ENCODE assay signal across 9 cellular contexts in the genomic region with DNA sequence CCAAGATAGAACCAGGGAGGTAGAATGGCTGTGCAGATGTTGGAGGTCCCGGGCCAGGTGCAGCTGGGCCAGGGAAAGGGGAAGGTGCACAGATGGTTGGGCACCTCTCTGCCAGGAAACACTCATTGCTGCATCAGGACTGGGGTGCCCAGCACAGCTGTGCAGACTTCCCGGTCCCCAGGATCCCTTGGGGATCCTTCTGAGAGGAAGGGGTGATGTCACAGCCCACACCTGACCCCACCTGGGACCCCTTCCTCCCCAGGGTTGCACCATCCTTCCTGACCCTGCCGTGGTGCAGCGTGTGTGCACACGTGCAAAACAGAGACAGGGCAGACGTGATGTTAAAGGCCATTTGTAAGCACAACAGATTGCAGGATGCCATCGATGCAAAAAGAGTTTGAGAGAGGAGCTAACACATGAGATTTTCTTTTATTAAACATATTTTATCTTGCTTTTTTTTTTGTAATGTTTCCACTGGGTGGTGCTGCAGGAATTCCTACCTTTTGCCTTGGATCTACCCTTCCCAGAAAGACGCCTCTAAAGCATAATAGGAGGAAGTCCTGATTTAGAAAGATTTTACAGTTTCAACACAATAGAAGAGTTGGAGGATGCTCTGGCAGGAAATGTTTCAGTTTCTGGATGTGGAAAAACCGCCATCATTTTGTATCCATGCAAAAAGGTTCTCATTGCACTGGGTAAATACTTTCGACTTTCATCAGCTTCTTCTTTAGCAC. TPM values are rescaled to one million over a fixed set of nuclear protein-coding genes. Genes with fewer than 3 reads are reported as not detected.
A peak's percentile ranks its signal among the peaks of the same experiment; 100 is the strongest.
DNase-seq lines count a peak whose midpoint lies in the region; ATAC-seq and TF ChIP-seq lines count a peak whose summit lies in the region.
"Had no signal": no experiment of that assay in that cellular context is flagged by ENCODE, and none has a peak within 500 bp of the region (broad histone marks: within the 10 kb centered on the region; RNA-seq: fewer than 3 reads in every experiment).

No MANE protein-coding gene starts in this region.

- peaks cover 0 to 2% (median 0%) of the 10 kb centered on the region in 8 donors for H3K9me3 Mint-ChIP-seq in CD4-positive, alpha-beta memory T cell

- no peaks in the 10 kb centered on the region for H3K9me2 ChIP-seq in MM.1S (replicated peaks; ENCODE audit: insufficient read depth, low read length)

- no peak overlapping the region for H3K4me3 ChIP-seq in CD4-positive, alpha-beta memory T cell (ENCODE audit: low read length in 2 of 2)
- no peak overlapping the region for H3K4me3 ChIP-seq in MM.1S (ENCODE audit: low read length)
- no peak overlapping the region for H3K4me3 ChIP-seq in choroid plexus epithelial cell (ENCODE audit: low read depth, low read length)
- H3K4me3 ChIP-seq in osteoblast (ENCODE audit: insufficient read depth, low read length) = no peak overlapping the region
- H3K4me3 ChIP-seq: adrenal gland had no signal

- H3K4me1 ChIP-seq in CD4-positive, alpha-beta memory T cell (ENCODE audit: insufficient read depth, low read length) = peaks cover 100% of the 10 kb centered on the region
- H3K4me1 ChIP-seq in MM.1S (ENCODE audit: low read length) (peaks cover 65% of the 10 kb centered on the region), osteoblast (ENCODE audit: insufficient read depth, low read length) (peaks cover 36% of the 10 kb centered on the region)

- peak overlapping the region; percentile 62 for H3K27ac ChIP-seq in CD4-positive, alpha-beta memory T cell (ENCODE audit: low read depth, low read length)
- H3K27ac ChIP-seq in MM.1S (ENCODE audit: low read length) = peak overlapping the region; percentile 15; the same call in 1 of the 2 replicates
- H3K27ac ChIP-seq in osteoblast (ENCODE audit: low read depth, low read length) = peak overlapping the region; percentile 83

- CTCF ChIA-PET in CD4-positive, alpha-beta memory T cell (lab: Charles Lee; ENCODE audit: partially characterized antibody) = interaction anchor here (1.4 to 9.8 kb wide), 7 partner anchors 8 to 308 kb away, joined by 3 to 206 read pairs (median 10); no protein-coding TSS in a partner anchor

- H3K79me2 ChIP-seq in MM.1S (ENCODE audit: low read length) = peaks cover 100% of the 10 kb centered on the region
- peaks cover 98% of the 10 kb centered on the region for H3K79me2 ChIP-seq in osteoblast (ENCODE audit: insufficient read depth, low read length)

- TF ChIP-seq CTCF in MM.1S (IDR thresholded peaks at IDR 0.05; ENCODE audit: low read length) (no peak), choroid plexus epithelial cell (conservative IDR thresholded peaks at IDR 0.05; ENCODE audit: low read depth, low read length) (peak; percentile 40), osteoblast (IDR thresholded peaks at IDR 0.05; ENCODE audit: extremely low read depth, low read depth, low read length) (no peak)

- peaks cover 25% of the 10 kb centered on the region for H3F3A ChIP-seq in MM.1S (ENCODE audit: insufficient read depth, low read length)

- intact Hi-C loops in CD4-positive, alpha-beta memory T cell (cut with micrococcal nuclease) = no loop called here

- peak overlapping the region; percentile 25; the same call in 1 of the 2 replicates for H3K4me2 ChIP-seq in MM.1S (ENCODE audit: low read depth, low read length)
- H3K4me2 ChIP-seq in osteoblast (ENCODE audit: insufficient read depth, low read length) = peak overlapping the region; percentile 58

- H2AFZ ChIP-seq in MM.1S (ENCODE audit: low read length) (no peak overlapping the region), osteoblast (ENCODE audit: low read length) (no peak overlapping the region)

- peak overlapping the region; percentile 92 to 100 (median 98) for H3K27ac Mint-ChIP-seq in CD4-positive, alpha-beta memory T cell

- no peak for ATAC-seq in HG03108 (IDR thresholded peaks at IDR 0.05; ENCODE audit: unreplicated experiment)

- no peaks in the 10 kb centered on the region for H3K9me3 ChIP-seq in CD4-positive, alpha-beta memory T cell (ENCODE audit: control insufficient read depth in 1 of 2, low read length in 2 of 2)
- no peaks in the 10 kb centered on the region for H3K9me3 ChIP-seq in MM.1S (replicated peaks; ENCODE audit: insufficient read depth, low read length)
- peaks cover 2% of the 10 kb centered on the region for H3K9me3 ChIP-seq in osteoblast (ENCODE audit: low read depth, low read length)
- H3K9me3 ChIP-seq: adrenal gland had no signal

- DNase-seq in CD4-positive, alpha-beta memory T cell = no peak
- peak; percentile 43 for DNase-seq in MM.1S
- peak; percentile 48 for DNase-seq in choroid plexus epithelial cell (ENCODE audit: low read depth)
- DNase-seq in osteoblast (ENCODE audit: insufficient read length, low spot score, missing footprints) = no peak
- DNase-seq in stimulated activated CD4-positive, alpha-beta T cell treated with anti-CD3 and anti-CD28 coated beads, Interleukin-1b, Interleukin-23, amount 100 ng/mL, for 48 hours = no peak
- DNase-seq in HUDEP-2 (lab: John Stamatoyannopoulos, UW; ENCODE audit: unreplicated experiment in 76 of 76) = no peak
- DNase-seq in NCI-H2081 (lab: John Stamatoyannopoulos, UW) = no peak
- DNase-seq: adrenal gland had no signal

- H3K27me3 Mint-ChIP-seq in CD4-positive, alpha-beta memory T cell = no peaks in the 10 kb centered on the region

- POLR2A ChIA-PET in CD4-positive, alpha-beta memory T cell (lab: Charles Lee; ENCODE audit: partially characterized antibody) = interaction anchor here (0.7 to 8.4 kb wide), 9 partner anchors 7 to 308 kb away, joined by 3 to 233 read pairs (median 9); partner anchors contain the start of gene LTA4H

- peaks cover 82 to 100% (median 92%) of the 10 kb centered on the region in 4 donors for H3K4me1 Mint-ChIP-seq in CD4-positive, alpha-beta memory T cell

- H4K20me1 ChIP-seq in MM.1S (ENCODE audit: insufficient read depth, low read length) = peaks cover 15% of the 10 kb centered on the region
- peaks cover 9% of the 10 kb centered on the region for H4K20me1 ChIP-seq in osteoblast (ENCODE audit: insufficient read depth, low read length)

- H3K9ac ChIP-seq in MM.1S (ENCODE audit: low read length) = no peak overlapping the region

- H3K4me3 Mint-ChIP-seq in CD4-positive, alpha-beta memory T cell = peak overlapping the region; percentile 57 to 96 (median 86)

- H3K36me3 Mint-ChIP-seq in CD4-positive, alpha-beta memory T cell = peaks cover 5 to 7% of the 10 kb centered on the region in 2 donors

- H3K36me3 ChIP-seq in CD4-positive, alpha-beta memory T cell (ENCODE audit: insufficient read depth, low read length) = no peaks in the 10 kb centered on the region
- H3K36me3 ChIP-seq in MM.1S (replicated peaks; ENCODE audit: insufficient read depth, low read length) (no peaks in the 10 kb centered on the region; the same call in 1 of the 2 replicates), osteoblast (ENCODE audit: insufficient read depth, low read length) (peaks cover 4% of the 10 kb centered on the region)
- H3K36me3 ChIP-seq: adrenal gland had no signal

- no peaks in the 10 kb centered on the region for H3K27me3 ChIP-seq in CD4-positive, alpha-beta memory T cell (ENCODE audit: insufficient read depth, low read length)
- H3K27me3 ChIP-seq in MM.1S (replicated peaks; ENCODE audit: insufficient read depth, low read length) (no peaks in the 10 kb centered on the region), osteoblast (ENCODE audit: insufficient read depth, low read length) (no peaks in the 10 kb centered on the region)
- H3K27me3 ChIP-seq: adrenal gland had no signal

RNA-seq across cellular contexts. Expression of gene ELK3, which starts 14.8 kb away (rescaled TPM):
- 10 to 100 TPM; 56.4 to 56.5 TPM for total RNA-seq in CD4-positive, alpha-beta memory T cell
- polyA plus RNA-seq in CD4-positive, alpha-beta memory T cell = 10 to 100 TPM; 20.8 to 56.5 TPM
- total RNA-seq in osteoblast = 27.5 and 30.1 TPM in 2 replicates

Comparison
In these comparisons a context has a peak if more than half of its experiments do, and no peak if none do; other contexts are left out.
1. DNase-seq: peak in MM.1S (single experiment) and choroid plexus epithelial cell (single experiment); none in CD4-positive, alpha-beta memory T cell (0 of 5), osteoblast (single experiment), stimulated activated CD4-positive, alpha-beta T cell treated with anti-CD3 and anti-CD28 coated beads, Interleukin-1b, Interleukin-23, amount 100 ng/mL, for 48 hours (single experiment), HUDEP-2 (0 of 76) and NCI-H2081 (0 of 2).
2. H3K27ac ChIP-seq: peak in every context shown above with its lines; median percentile 83 in osteoblast; 62 in CD4-positive, alpha-beta memory T cell; 15 in MM.1S.